ENCODE assay signal across 9 cellular contexts in the genomic region with DNA sequence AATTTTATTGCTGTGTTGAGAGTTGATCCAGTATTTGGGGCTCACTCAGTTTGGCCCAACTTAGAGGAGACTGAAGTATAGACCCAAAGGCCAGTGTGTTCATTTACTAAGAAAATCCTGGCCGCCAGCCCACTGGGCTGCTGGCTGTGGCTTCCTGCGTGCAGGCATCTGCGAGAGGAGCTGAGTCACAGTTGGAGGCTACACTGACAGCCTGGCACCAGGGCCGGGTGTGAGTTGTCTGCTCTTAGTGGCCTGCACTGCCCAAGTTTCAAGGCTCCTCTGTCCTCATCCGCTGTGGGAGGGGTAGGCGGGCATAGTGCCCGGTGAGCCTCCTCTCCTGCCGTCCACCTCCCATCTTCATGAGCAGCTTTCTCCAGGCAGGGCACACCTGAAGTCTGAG. TPM values are rescaled to one million over a fixed set of nuclear protein-coding genes. Genes with fewer than 3 reads are reported as not detected.
DNase-seq lines count a peak whose midpoint lies in the region; ATAC-seq and TF ChIP-seq lines count a peak whose summit lies in the region.
"Had no signal": no experiment of that assay in that cellular context is flagged by ENCODE, and none has a peak within 500 bp of the region (broad histone marks: within the 10 kb centered on the region; RNA-seq: fewer than 3 reads in every experiment).

No MANE protein-coding gene starts in this region.

- no peak overlapping the region for H3K4ac ChIP-seq in neuronal stem cell (ENCODE audit: low read length)

- peaks cover 50% of the 10 kb centered on the region for H3K4me1 Mint-ChIP-seq in T-helper 17 cell
- H3K4me1 Mint-ChIP-seq in progenitor cell of endocrine pancreas (ENCODE audit: low read depth), result no peaks in the 10 kb centered on the region

- H2BK5ac ChIP-seq in neuronal stem cell (ENCODE audit: low read length), result no peak overlapping the region

- peak overlapping the region; percentile 27 for H3K9ac ChIP-seq in neuronal stem cell (ENCODE audit: low read depth, low read length, poor library complexity)

- WGBS in neuronal stem cell (ENCODE audit: extremely low coverage in 2 of 2, insufficient read length in 2 of 2, insufficient replicate concordance in 1 of 2), 2 donors, result no CpG with 5 or more reads among the region's 8 CpGs

- no peaks in the 10 kb centered on the region for H3K27me3 ChIP-seq in neuronal stem cell (ENCODE audit: control insufficient read depth in 3 of 3, insufficient read depth in 3 of 3, low read depth in 1 of 3, low read length in 3 of 3)

- H3K4me1 ChIP-seq in neuronal stem cell (ENCODE audit: control insufficient read depth in 2 of 2, insufficient read depth in 1 of 2, low read depth in 1 of 2, low read length in 2 of 2), result peaks cover 0 to 2% of the 10 kb centered on the region in 2 donors

- H3K4me2 ChIP-seq in neuronal stem cell (ENCODE audit: insufficient read depth, low read length, poor library complexity, severe bottlenecking), result no peak overlapping the region

- H4K8ac ChIP-seq in neuronal stem cell (ENCODE audit: low read depth, low read length), result no peak overlapping the region

- H3K4me3 Mint-ChIP-seq in T-helper 17 cell, result peak overlapping the region; percentile 82
- no peak overlapping the region for H3K4me3 Mint-ChIP-seq in progenitor cell of endocrine pancreas (ENCODE audit: low read depth)
- H3K4me3 Mint-ChIP-seq: IgD-negative memory B cell had no signal

- no peak overlapping the region for H2AFZ ChIP-seq in neuronal stem cell (ENCODE audit: low read length)

- H2BK12ac ChIP-seq in neuronal stem cell (ENCODE audit: low read length), result no peak overlapping the region

- H2AK5ac ChIP-seq in neuronal stem cell (ENCODE audit: low read depth, low read length), result no peak overlapping the region

- DNase-seq in GM04503 (ENCODE audit: low read depth), result peak; percentile 86
- no peak for DNase-seq in T-helper 17 cell
- DNase-seq in neuronal stem cell (ENCODE audit: low spot score), result no peak
- DNase-seq in LoVo (ENCODE audit: low spot score), result no peak
- no peak for DNase-seq in DMS153 treated with DMSO at 0.1 percent for 48 hours (lab: John Stamatoyannopoulos, UW; ENCODE audit: unreplicated experiment)
- no peak for DNase-seq in progenitor cell of endocrine pancreas (ENCODE audit: low spot score, unreplicated experiment)

- H2BK15ac ChIP-seq in neuronal stem cell (ENCODE audit: low read length), result no peak overlapping the region

- H3K27ac ChIP-seq in neuronal stem cell (replicated peaks; ENCODE audit: low read length), result no peak overlapping the region

- no peaks in the 10 kb centered on the region for H3K79me1 ChIP-seq in neuronal stem cell (ENCODE audit: low read depth, low read length)

- H3K9me3 ChIP-seq in T-helper 17 cell (ENCODE audit: control insufficient read depth, low read length, poor library complexity, severe bottlenecking) (no peaks in the 10 kb centered on the region), neuronal stem cell (replicated peaks in 1 of 2; ENCODE audit: control insufficient read depth in 2 of 2, insufficient read depth in 1 of 2, low read depth in 1 of 2, low read length in 2 of 2) (no peaks in the 10 kb centered on the region)

- H3K4me3 ChIP-seq in neuronal stem cell (ENCODE audit: low read length in 2 of 2), result no peak overlapping the region

- no peak overlapping the region for H3K18ac ChIP-seq in neuronal stem cell (ENCODE audit: low read length)

- peaks cover 37 to 95% of the 10 kb centered on the region in 2 donors for H3K36me3 ChIP-seq in neuronal stem cell (replicated peaks in 1 of 2; ENCODE audit: control insufficient read depth in 2 of 2, insufficient read depth in 2 of 2, low read length in 2 of 2)

- no peak for TF ChIP-seq CTCF in progenitor cell of endocrine pancreas (IDR thresholded peaks at IDR 0.05; ENCODE audit: unreplicated experiment)

- H3K27ac Mint-ChIP-seq in T-helper 17 cell (peak overlapping the region; percentile 92), progenitor cell of endocrine pancreas (no peak overlapping the region)

- H2BK120ac ChIP-seq in neuronal stem cell (ENCODE audit: low read depth, low read length), result no peak overlapping the region

- no peaks in the 10 kb centered on the region for H3K9me3 Mint-ChIP-seq in progenitor cell of endocrine pancreas (ENCODE audit: low read depth)
- H3K9me3 Mint-ChIP-seq: IgD-negative memory B cell had no signal

- H3K23ac ChIP-seq in neuronal stem cell (ENCODE audit: low read depth, low read length, poor library complexity), result no peak overlapping the region

- ATAC-seq in T-helper 17 cell (peak; percentile 55), esophagus mucosa (peak; percentile 59), HG02981 (IDR thresholded peaks at IDR 0.05; ENCODE audit: unreplicated experiment) (no peak)

- no peak overlapping the region for H3K14ac ChIP-seq in neuronal stem cell (ENCODE audit: low read length)

- H3K27me3 Mint-ChIP-seq in T-helper 17 cell, result no peaks in the 10 kb centered on the region
- H3K27me3 Mint-ChIP-seq in progenitor cell of endocrine pancreas, result no peaks in the 10 kb centered on the region
- H3K27me3 Mint-ChIP-seq: IgD-negative memory B cell had no signal

- no peak overlapping the region for H4K91ac ChIP-seq in neuronal stem cell (ENCODE audit: low read depth, low read length, poor library complexity)

- H3K36me3 Mint-ChIP-seq in T-helper 17 cell (ENCODE audit: low read depth) (peaks cover 12% of the 10 kb centered on the region), progenitor cell of endocrine pancreas (ENCODE audit: insufficient read depth) (peaks cover 12% of the 10 kb centered on the region)

RNA-seq across cellular contexts. Expression of gene PLD6, which starts 54.2 kb away (rescaled TPM):
- 10 to 100 TPM; 13.2 to 15.3 TPM for total RNA-seq in T-helper 17 cell
- total RNA-seq in esophagus mucosa, result 0.44 TPM
- 0.38 TPM for polyA plus RNA-seq in neuronal stem cell (2013, experiment 1 of 2)
- polyA plus RNA-seq in neuronal stem cell (2013, experiment 2 of 2), result 0.35 TPM
- total RNA-seq in progenitor cell of endocrine pancreas, result 1.00 and 1.2 TPM in 2 replicates
